8 cellular contexts compared by ENCODE assay signal in genomic region chr2:96536445-96537065, GRCh38. TPM values are rescaled to one million over a fixed set of nuclear protein-coding genes. Genes with fewer than 3 reads are reported as not detected.
DNase-seq lines count a peak whose midpoint lies in the region; FAIRE-seq and TF ChIP-seq lines count a peak whose summit lies in the region.

TSS of gene ARID5A (plus strand) at chr2:96536752. CDS start at chr2:96536827, 75 bp downstream.

- WGBS in stomach, 5 donors = 0 to 2% (median 1%) methylated on average over 6 to 69 of the region's 69 CpGs

- peaks cover 45% of the 10 kb centered on the region for H3K4me1 Mint-ChIP-seq in neural crest cell

- H4K20me1 ChIP-seq in Loucy (ENCODE audit: insufficient read depth, low read length, poor library complexity, severe bottlenecking) = peaks cover 34% of the 10 kb centered on the region

- no peak for FAIRE-seq in H54 (lab: Jason Lieb, UNC)

- H3K27me3 ChIP-seq in Loucy (ENCODE audit: insufficient read depth, low read length, poor library complexity, severe bottlenecking) (no peaks in the 10 kb centered on the region), stomach (no peaks in the 10 kb centered on the region)

- H3K27me3 Mint-ChIP-seq in neural crest cell (ENCODE audit: low read depth) = no peaks in the 10 kb centered on the region

- no peaks in the 10 kb centered on the region for H3K9me3 ChIP-seq in ES-I3 (ENCODE audit: control insufficient read depth, insufficient read depth, low read length)
- H3K9me3 ChIP-seq in Loucy (ENCODE audit: insufficient read depth, low read depth, low read length) = no peaks in the 10 kb centered on the region
- no peaks in the 10 kb centered on the region for H3K9me3 ChIP-seq in stomach

- peak within 1 kb of the TSS; percentile 89 to 99 (median 98) for H3K27ac ChIP-seq in stomach

- intact Hi-C loops in stomach (cut with DNase I; ENCODE audit: low total_unique reads) = no loop called here

- H3K36me3 ChIP-seq in ES-I3 (ENCODE audit: insufficient read depth, low read length) = no peaks in the 10 kb centered on the region
- H3K36me3 ChIP-seq in Loucy (ENCODE audit: insufficient read depth, low read length) = no peaks in the 10 kb centered on the region
- H3K36me3 ChIP-seq in stomach = peaks cover 0 to under 1% (median 0%) of the 10 kb centered on the region in 4 donors

- H3K4me3 ChIP-seq in Loucy (ENCODE audit: low read length, poor library complexity, severe bottlenecking) = peak within 1 kb of the TSS; percentile 79
- H3K4me3 ChIP-seq in fibroblast of villous mesenchyme (ENCODE audit: low read depth, low read length) = peak within 1 kb of the TSS; percentile 80
- peak within 1 kb of the TSS; percentile 84 to 97 (median 90) for H3K4me3 ChIP-seq in stomach

- H3K9me2 ChIP-seq in Loucy (replicated peaks; ENCODE audit: low read depth, low read length) = no peaks in the 10 kb centered on the region

- peak within 1 kb of the TSS; percentile 82 for H2AFZ ChIP-seq in Loucy (ENCODE audit: low read length)

- peaks cover 33% of the 10 kb centered on the region for H3K4me1 ChIP-seq in ES-I3 (ENCODE audit: insufficient read depth, low read length)
- H3K4me1 ChIP-seq in Loucy (ENCODE audit: insufficient read depth, low read length, poor library complexity, severe bottlenecking) = peaks cover 60% of the 10 kb centered on the region
- H3K4me1 ChIP-seq in stomach = peaks cover 62 to 92% (median 83%) of the 10 kb centered on the region in 4 donors

- TF ChIP-seq CTCF in Loucy (conservative IDR thresholded peaks at IDR 0.05; ENCODE audit: low read length) (no peak), fibroblast of villous mesenchyme (IDR thresholded peaks at IDR 0.05; ENCODE audit: insufficient read depth, low read depth, low read length) (peak; percentile 47), neural crest cell (conservative IDR thresholded peaks at IDR 0.05) (peak; percentile 54), stomach (IDR thresholded peaks at IDR 0.05) (peak in 5 of 7 experiments; percentile 34 to 74 (median 47))

- peak within 1 kb of the TSS; percentile 57 for H3K9ac ChIP-seq in ES-I3 (ENCODE audit: low read depth, low read length)
- peak within 1 kb of the TSS; percentile 76 for H3K9ac ChIP-seq in Loucy (ENCODE audit: low read depth, low read length, poor library complexity, severe bottlenecking)

- peaks cover 40% of the 10 kb centered on the region for H3K79me2 ChIP-seq in Loucy (ENCODE audit: insufficient read depth, low read length)

- H3K27ac Mint-ChIP-seq in neural crest cell (ENCODE audit: unreplicated experiment) = peak within 1 kb of the TSS; percentile 67

- no peaks in the 10 kb centered on the region for H3K9me3 Mint-ChIP-seq in neural crest cell

- TF ChIP-seq POLR2A in H54 (IDR thresholded peaks at IDR 0.05; ENCODE audit: low read depth, low read length) (peak; percentile 78), stomach (IDR thresholded peaks at IDR 0.05) (no peak)

- H3K4me2 ChIP-seq in Loucy (ENCODE audit: low read depth, low read length, poor library complexity, severe bottlenecking) = peak within 1 kb of the TSS; percentile 93

- peak within 1 kb of the TSS; percentile 90 for H3K4me3 Mint-ChIP-seq in neural crest cell

- H3K36me3 Mint-ChIP-seq in neural crest cell (ENCODE audit: low read depth) = no peaks in the 10 kb centered on the region

- TF ChIP-seq EP300 in stomach (IDR thresholded peaks at IDR 0.05) = no peak

- peak; percentile 94 for DNase-seq in H54 (ENCODE audit: insufficient read length, low spot score)
- peak; percentile 51 for DNase-seq in SHP77 treated with DMSO at 0.1 percent for 48 hours (lab: John Stamatoyannopoulos, UW)
- peak; percentile 86 for DNase-seq in activated effector memory CD4-positive, alpha-beta T cell treated with Interleukin-2 at 50 U/mL for 16 hours
- DNase-seq in fibroblast of villous mesenchyme (ENCODE audit: low read depth) = peak; percentile 89
- peak; percentile 84 for DNase-seq in neural crest cell (ENCODE audit: low read depth, low spot score)
- DNase-seq in stomach = peak; percentile 95

- H3F3A ChIP-seq in Loucy (ENCODE audit: low read depth) = no peaks in the 10 kb centered on the region

RNA-seq across cellular contexts. Expression of gene ARID5A, which starts in this region (rescaled TPM):
- total RNA-seq in fibroblast of villous mesenchyme (9.5 and 18.4 TPM in 2 replicates), neural crest cell (12.0 and 12.9 TPM in 2 replicates), stomach (10 to 100 TPM in 3 of 5 donors, 1 to 10 TPM in 2; 1.2 to 26.8 (median 13.6) TPM)
- polyA plus RNA-seq in stomach = 10 to 100 TPM; 12.2 to 17.3 (median 15.7) TPM

Comparison
In these comparisons a context has a peak if more than half of its experiments do, and no peak if none do; other contexts are left out.
1. Peak in every context shown above with its lines: DNase-seq, H3K4me3 ChIP-seq and H3K27ac ChIP-seq.